27 cellular contexts compared by ENCODE assay signal in the genomic region with DNA sequence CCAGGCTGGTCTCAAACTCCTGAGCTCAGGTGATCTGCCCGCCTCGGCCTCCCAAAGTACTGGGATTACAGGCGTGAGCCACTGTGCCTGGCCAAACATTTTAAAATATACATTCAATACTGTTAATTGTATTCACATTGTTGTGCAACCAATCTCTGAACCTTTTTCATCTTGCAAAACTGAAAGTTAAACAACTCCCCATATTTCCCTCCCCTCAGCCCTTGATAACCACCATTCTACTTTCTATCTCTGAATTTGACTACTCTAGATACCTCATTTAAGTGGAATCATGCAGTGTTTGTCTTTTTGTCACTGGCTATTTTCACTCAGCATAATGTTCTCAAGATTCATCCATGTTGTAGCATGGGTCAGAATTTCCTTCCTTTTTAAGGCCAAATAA. TPM values are rescaled to one million over a fixed set of nuclear protein-coding genes. Genes with fewer than 3 reads are reported as not detected.
A peak's percentile ranks its signal among the peaks of the same experiment; 100 is the strongest.
DNase-seq lines count a peak whose midpoint lies in the region; ATAC-seq and TF ChIP-seq lines count a peak whose summit lies in the region.
"Had no signal": no experiment of that assay in that cellular context is flagged by ENCODE, and none has a peak within 500 bp of the region (broad histone marks: within the 10 kb centered on the region; RNA-seq: fewer than 3 reads in every experiment).

No MANE protein-coding gene starts in this region.

- no peaks in the 10 kb centered on the region for H3K9me3 Mint-ChIP-seq in activated CD8-positive, alpha-beta T cell treated with anti-CD3 and anti-CD28 coated beads for 36 hours
- no peaks in the 10 kb centered on the region for H3K9me3 Mint-ChIP-seq in activated CD8-positive, alpha-beta T cell treated with anti-CD3 and anti-CD28 coated beads, Interleukin-2, amount 10 ng/mL, durations not matched to agents 7 days and 5 days (ENCODE audit: insufficient read depth)
- H3K9me3 Mint-ChIP-seq in CD8-positive, alpha-beta T cell: no peaks in the 10 kb centered on the region
- H3K9me3 Mint-ChIP-seq in activated naive CD8-positive, alpha-beta T cell treated with anti-CD3 and anti-CD28 coated beads for 36 hours: no peaks in the 10 kb centered on the region
- H3K9me3 Mint-ChIP-seq: activated T-helper 2 cell treated with anti-CD3 and anti-CD28 coated beads, Interferon-gamma antibody, Interleukin-2, Interleukin-4, amounts not matched to agents 10 μg/mL and 5 μg/mL and 100 μg/mL, durations not matched to agents 14 hours and 24 hours and 36 hours; CD8-positive, alpha-beta memory T cell; nephron; T-helper 1 cell treated with Interleukin-12 subunit alpha and Interleukin-12 subunit beta and Interleukin-4 antibody, amounts not matched to agents 30 μg/mL and 1 μg/mL, for 36 hours had no signal

- no peaks in the 10 kb centered on the region for H4K20me1 ChIP-seq in MM.1S (ENCODE audit: insufficient read depth, low read length)

- peak overlapping the region; percentile 73; the same call in 1 of the 2 replicates for H3K9ac ChIP-seq in MM.1S (ENCODE audit: low read length)

- no peaks in the 10 kb centered on the region for H3K9me2 ChIP-seq in MM.1S (replicated peaks; ENCODE audit: insufficient read depth, low read length)

- no peak for DNase-seq in activated CD8-positive, alpha-beta T cell treated with anti-CD3 and anti-CD28 coated beads for 36 hours
- no peak for DNase-seq in activated CD8-positive, alpha-beta T cell treated with anti-CD3 and anti-CD28 coated beads, Interleukin-2, amount 10 ng/mL, durations not matched to agents 7 days and 5 days
- no peak for DNase-seq in CD8-positive, alpha-beta T cell
- DNase-seq in MM.1S (peak; percentile 75), NCI-H1417 (lab: John Stamatoyannopoulos, UW) (no peak), DMS 273 (lab: John Stamatoyannopoulos, UW; ENCODE audit: unreplicated experiment) (no peak), DMS53 (lab: John Stamatoyannopoulos, UW) (no peak)
- DNase-seq in activated naive CD8-positive, alpha-beta T cell treated with anti-CD3 and anti-CD28 coated beads for 36 hours: no peak
- DNase-seq: activated CD4-positive, CD25-positive, alpha-beta regulatory T cell treated with anti-CD3 and anti-CD28 coated beads, Interleukin-2, amount 50 U/mL, for 72 hours; AML-193; CD8-positive, alpha-beta memory T cell; central memory CD4-positive, alpha-beta T cell; cortex of kidney; effector memory CD4-positive, alpha-beta T cell; mammary epithelial cell; mucosa of descending colon; NCI-H1694; NCI-H748 treated with DMSO at 0.1 percent for 48 hours; RPMI8226; stimulated activated CD4-positive, alpha-beta T cell treated with anti-CD3 and anti-CD28 coated beads, Interleukin-4, amount 100 ng/mL, for 24 hours; substantia nigra; trophoblast cell had no signal

- H3K27me3 Mint-ChIP-seq in activated CD8-positive, alpha-beta T cell treated with anti-CD3 and anti-CD28 coated beads for 36 hours: no peaks in the 10 kb centered on the region
- H3K27me3 Mint-ChIP-seq in activated CD8-positive, alpha-beta T cell treated with anti-CD3 and anti-CD28 coated beads, Interleukin-2, amount 10 ng/mL, durations not matched to agents 7 days and 5 days (ENCODE audit: low read depth): no peaks in the 10 kb centered on the region
- H3K27me3 Mint-ChIP-seq in CD8-positive, alpha-beta T cell (ENCODE audit: low read depth): no peaks in the 10 kb centered on the region
- no peaks in the 10 kb centered on the region for H3K27me3 Mint-ChIP-seq in activated naive CD8-positive, alpha-beta T cell treated with anti-CD3 and anti-CD28 coated beads for 36 hours
- H3K27me3 Mint-ChIP-seq: CD8-positive, alpha-beta memory T cell had no signal

- intact Hi-C loops in activated CD8-positive, alpha-beta T cell treated with anti-CD3 and anti-CD28 coated beads for 36 hours (cut with micrococcal nuclease): no loop called here
- intact Hi-C loops in CD8-positive, alpha-beta T cell (cut with DNase I, micrococcal nuclease): no loop called here

- no peaks in the 10 kb centered on the region for H3K9me3 ChIP-seq in CD8-positive, alpha-beta T cell (ENCODE audit: low read length)
- H3K9me3 ChIP-seq in MM.1S (replicated peaks; ENCODE audit: insufficient read depth, low read length): no peaks in the 10 kb centered on the region
- H3K9me3 ChIP-seq: mucosa of descending colon had no signal

- H3F3A ChIP-seq in MM.1S (ENCODE audit: insufficient read depth, low read length): peaks cover 58% of the 10 kb centered on the region

- H3K4me1 ChIP-seq in CD8-positive, alpha-beta T cell (ENCODE audit: insufficient read depth, low read length): peaks cover 1% of the 10 kb centered on the region
- H3K4me1 ChIP-seq in MM.1S (ENCODE audit: low read length): peaks cover 62% of the 10 kb centered on the region

- peaks cover 18% of the 10 kb centered on the region for H3K36me3 Mint-ChIP-seq in activated CD8-positive, alpha-beta T cell treated with anti-CD3 and anti-CD28 coated beads for 36 hours (ENCODE audit: low read depth)
- peaks cover 31% of the 10 kb centered on the region for H3K36me3 Mint-ChIP-seq in activated CD8-positive, alpha-beta T cell treated with anti-CD3 and anti-CD28 coated beads, Interleukin-2, amount 10 ng/mL, durations not matched to agents 7 days and 5 days (ENCODE audit: low read depth)
- H3K36me3 Mint-ChIP-seq in CD8-positive, alpha-beta T cell: peaks cover 29% of the 10 kb centered on the region
- H3K36me3 Mint-ChIP-seq in activated naive CD8-positive, alpha-beta T cell treated with anti-CD3 and anti-CD28 coated beads for 36 hours: peaks cover 24% of the 10 kb centered on the region

- H3K4me3 Mint-ChIP-seq in activated CD8-positive, alpha-beta T cell treated with anti-CD3 and anti-CD28 coated beads for 36 hours: no peak overlapping the region
- H3K4me3 Mint-ChIP-seq in activated CD8-positive, alpha-beta T cell treated with anti-CD3 and anti-CD28 coated beads, Interleukin-2, amount 10 ng/mL, durations not matched to agents 7 days and 5 days: no peak overlapping the region
- H3K4me3 Mint-ChIP-seq in CD8-positive, alpha-beta T cell: no peak overlapping the region
- no peak overlapping the region for H3K4me3 Mint-ChIP-seq in activated naive CD8-positive, alpha-beta T cell treated with anti-CD3 and anti-CD28 coated beads for 36 hours
- H3K4me3 Mint-ChIP-seq: CD8-positive, alpha-beta memory T cell; nephron; T-helper 1 cell treated with Interleukin-12 subunit alpha and Interleukin-12 subunit beta and Interleukin-4 antibody, amounts not matched to agents 30 μg/mL and 1 μg/mL, for 36 hours had no signal

- ATAC-seq in activated CD8-positive, alpha-beta T cell treated with anti-CD3 and anti-CD28 coated beads for 36 hours: peak; percentile 22
- ATAC-seq in activated CD8-positive, alpha-beta T cell treated with anti-CD3 and anti-CD28 coated beads, Interleukin-2, amount 10 ng/mL, durations not matched to agents 7 days and 5 days: no peak
- ATAC-seq in CD8-positive, alpha-beta T cell: no peak
- ATAC-seq: HCT116, mucosa of descending colon had no signal

- no peak overlapping the region for H3K4me3 ChIP-seq in CD8-positive, alpha-beta T cell (ENCODE audit: low read depth, low read length)
- no peak overlapping the region for H3K4me3 ChIP-seq in MM.1S (ENCODE audit: low read length)
- H3K4me3 ChIP-seq: mucosa of descending colon, SK-N-MC had no signal

- peaks cover 17% of the 10 kb centered on the region for H3K36me3 ChIP-seq in CD8-positive, alpha-beta T cell (ENCODE audit: insufficient read depth, low read length)
- H3K36me3 ChIP-seq in MM.1S (replicated peaks; ENCODE audit: insufficient read depth, low read length): peaks cover 6% of the 10 kb centered on the region; the same call in 1 of the 2 replicates

- H3K27me3 ChIP-seq in CD8-positive, alpha-beta T cell (ENCODE audit: insufficient read depth, low read length): no peaks in the 10 kb centered on the region
- no peaks in the 10 kb centered on the region for H3K27me3 ChIP-seq in MM.1S (replicated peaks; ENCODE audit: insufficient read depth, low read length)

- H2AFZ ChIP-seq in MM.1S (ENCODE audit: low read length): no peak overlapping the region

- peak overlapping the region; percentile 50; the same call in 1 of the 2 replicates for H3K4me2 ChIP-seq in MM.1S (ENCODE audit: low read depth, low read length)

- peaks cover 53% of the 10 kb centered on the region for H3K4me1 Mint-ChIP-seq in activated CD8-positive, alpha-beta T cell treated with anti-CD3 and anti-CD28 coated beads for 36 hours (ENCODE audit: low read depth)
- H3K4me1 Mint-ChIP-seq in activated CD8-positive, alpha-beta T cell treated with anti-CD3 and anti-CD28 coated beads, Interleukin-2, amount 10 ng/mL, durations not matched to agents 7 days and 5 days (ENCODE audit: low read depth): peaks cover 49% of the 10 kb centered on the region
- peaks cover 27% of the 10 kb centered on the region for H3K4me1 Mint-ChIP-seq in CD8-positive, alpha-beta T cell (ENCODE audit: low read depth)
- peaks cover 55% of the 10 kb centered on the region for H3K4me1 Mint-ChIP-seq in activated naive CD8-positive, alpha-beta T cell treated with anti-CD3 and anti-CD28 coated beads for 36 hours

- H3K27ac ChIP-seq in CD8-positive, alpha-beta T cell (ENCODE audit: low read depth, low read length): no peak overlapping the region
- peak overlapping the region; percentile 99 for H3K27ac ChIP-seq in MM.1S (ENCODE audit: low read length)
- H3K27ac ChIP-seq: SK-N-MC had no signal

- H3K27ac Mint-ChIP-seq in activated CD8-positive, alpha-beta T cell treated with anti-CD3 and anti-CD28 coated beads for 36 hours: no peak overlapping the region
- H3K27ac Mint-ChIP-seq in activated CD8-positive, alpha-beta T cell treated with anti-CD3 and anti-CD28 coated beads, Interleukin-2, amount 10 ng/mL, durations not matched to agents 7 days and 5 days: no peak overlapping the region
- peak overlapping the region; percentile 0 for H3K27ac Mint-ChIP-seq in CD8-positive, alpha-beta T cell
- peak overlapping the region; percentile 7 for H3K27ac Mint-ChIP-seq in activated naive CD8-positive, alpha-beta T cell treated with anti-CD3 and anti-CD28 coated beads for 36 hours
- H3K27ac Mint-ChIP-seq: activated T-helper 2 cell treated with anti-CD3 and anti-CD28 coated beads, Interferon-gamma antibody, Interleukin-2, Interleukin-4, amounts not matched to agents 10 μg/mL and 5 μg/mL and 100 μg/mL, durations not matched to agents 14 hours and 24 hours and 36 hours; nephron; T-helper 1 cell treated with Interleukin-12 subunit alpha and Interleukin-12 subunit beta and Interleukin-4 antibody, amounts not matched to agents 30 μg/mL and 1 μg/mL, for 36 hours had no signal

- CTCF ChIA-PET in activated CD8-positive, alpha-beta T cell treated with anti-CD3 and anti-CD28 coated beads for 36 hours (lab: Charles Lee): no interaction called here
- CTCF ChIA-PET in activated CD8-positive, alpha-beta T cell treated with anti-CD3 and anti-CD28 coated beads, Interleukin-2, amount 10 ng/mL, durations not matched to agents 7 days and 5 days (lab: Charles Lee): interaction anchor here (1.5 kb wide), 1 partner anchor 8 kb away, joined by 5 read pairs; no protein-coding TSS in a partner anchor
- CTCF ChIA-PET in CD8-positive, alpha-beta T cell (lab: Charles Lee): no interaction called here

- no peak for TF ChIP-seq CTCF in activated CD8-positive, alpha-beta T cell treated with anti-CD3 and anti-CD28 coated beads for 36 hours (IDR thresholded peaks at IDR 0.05)
- TF ChIP-seq CTCF in CD8-positive, alpha-beta T cell (IDR thresholded peaks at IDR 0.05): no peak
- TF ChIP-seq CTCF in MM.1S (IDR thresholded peaks at IDR 0.05; ENCODE audit: low read length): no peak

- POLR2A ChIA-PET in activated CD8-positive, alpha-beta T cell treated with anti-CD3 and anti-CD28 coated beads for 36 hours (lab: Charles Lee): no interaction called here
- POLR2A ChIA-PET in activated CD8-positive, alpha-beta T cell treated with anti-CD3 and anti-CD28 coated beads, Interleukin-2, amount 10 ng/mL, durations not matched to agents 7 days and 5 days (lab: Charles Lee): no interaction called here
- POLR2A ChIA-PET in CD8-positive, alpha-beta T cell (lab: Charles Lee): interaction anchor here (0.6 kb wide), 1 partner anchor 60 kb away, joined by 3 read pairs; no protein-coding TSS in a partner anchor

- no peaks in the 10 kb centered on the region for H3K79me2 ChIP-seq in MM.1S (ENCODE audit: low read length)

RNA-seq across cellular contexts. Expression of a gene that starts 30.0 kb away (rescaled TPM):
- total RNA-seq in activated CD8-positive, alpha-beta T cell treated with anti-CD3 and anti-CD28 coated beads for 36 hours: 10 to 100 TPM; 54.5 to 57.8 TPM
- total RNA-seq in activated CD8-positive, alpha-beta T cell treated with anti-CD3 and anti-CD28 coated beads, Interleukin-2, amount 10 ng/mL, durations not matched to agents 7 days and 5 days: 10 to 100 TPM; 58.2 to 62.2 TPM
- total RNA-seq in CD8-positive, alpha-beta T cell: 10 to 100 TPM; 69.5 to 78.7 TPM
- 10 to 100 TPM; 83.6 to 83.7 TPM for total RNA-seq in activated naive CD8-positive, alpha-beta T cell treated with anti-CD3 and anti-CD28 coated beads for 36 hours

RNA-seq across cellular contexts. Expression of a gene that starts 59.2 kb away (rescaled TPM):
- total RNA-seq in activated CD8-positive, alpha-beta T cell treated with anti-CD3 and anti-CD28 coated beads for 36 hours: 100 to 1,000 TPM; 114 to 118 TPM
- 100 to 1,000 TPM; 135 to 140 TPM for total RNA-seq in activated CD8-positive, alpha-beta T cell treated with anti-CD3 and anti-CD28 coated beads, Interleukin-2, amount 10 ng/mL, durations not matched to agents 7 days and 5 days
- 10 to 100 TPM; 77.0 to 93.5 TPM for total RNA-seq in CD8-positive, alpha-beta T cell
- 100 to 1,000 TPM; 128 to 132 TPM for total RNA-seq in activated naive CD8-positive, alpha-beta T cell treated with anti-CD3 and anti-CD28 coated beads for 36 hours

Comparison
In these comparisons a context has a peak if more than half of its experiments do, and no peak if none do; other contexts are left out.
1. H3K27ac Mint-ChIP-seq: peak in CD8-positive, alpha-beta T cell (single experiment) and activated naive CD8-positive, alpha-beta T cell treated with anti-CD3 and anti-CD28 coated beads for 36 hours (single experiment); none in activated CD8-positive, alpha-beta T cell treated with anti-CD3 and anti-CD28 coated beads for 36 hours (single experiment) and activated CD8-positive, alpha-beta T cell treated with anti-CD3 and anti-CD28 coated beads, Interleukin-2, amount 10 ng/mL, durations not matched to agents 7 days and 5 days (single experiment).